In the genomic region with DNA sequence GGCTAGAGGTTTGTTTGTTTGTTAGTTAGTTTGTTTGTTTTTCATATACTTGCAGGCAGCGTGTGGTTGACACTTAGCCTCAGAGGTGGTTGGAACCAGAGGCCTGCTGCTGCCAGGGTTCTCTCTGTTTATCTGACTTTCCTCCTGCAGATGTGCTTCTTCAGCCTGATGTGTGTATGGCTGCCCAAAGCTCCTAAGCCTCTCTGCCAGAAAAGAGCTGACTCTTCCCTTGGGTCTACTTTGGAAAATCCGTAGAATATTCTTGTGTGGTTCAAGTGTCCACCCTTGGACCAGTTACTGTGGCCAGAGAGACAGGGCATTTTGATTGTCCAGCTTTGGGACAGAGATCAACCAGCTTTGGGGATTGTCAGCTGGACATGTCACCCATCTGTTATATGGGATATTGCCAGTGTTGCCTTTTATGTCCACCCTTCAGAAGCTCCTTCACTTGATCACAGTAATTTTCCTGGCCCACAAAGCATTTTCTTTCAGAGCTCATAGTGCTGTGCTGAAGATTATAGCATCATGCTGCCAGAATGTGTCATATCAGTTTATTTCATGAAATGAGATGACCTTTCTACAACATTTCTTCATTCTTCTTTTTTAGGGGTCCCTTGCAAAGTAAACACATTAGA, we compare ENCODE assay signal across 18 cellular contexts.
DNase-seq lines count a peak whose midpoint lies in the region; ATAC-seq and TF ChIP-seq lines count a peak whose summit lies in the region.
"Had no signal": no experiment of that assay in that cellular context is flagged by ENCODE, and none has a peak within 500 bp of the region (broad histone marks: within the 10 kb centered on the region; RNA-seq: fewer than 3 reads in every experiment).

No MANE protein-coding gene starts in this region.

- H3K27me3 ChIP-seq in lower lobe of right lung (ENCODE audit: low read depth) (no peaks in the 10 kb centered on the region), sigmoid colon (no peaks in the 10 kb centered on the region)

- no peaks in the 10 kb centered on the region for H3K9me3 ChIP-seq in lower lobe of right lung
- H3K9me3 ChIP-seq in sigmoid colon: no peaks in the 10 kb centered on the region
- H3K9me3 ChIP-seq: mucosa of descending colon had no signal

- TF ChIP-seq CTCF in coronary artery (IDR thresholded peaks at IDR 0.05) (no peak), lower lobe of right lung (IDR thresholded peaks at IDR 0.05) (no peak), sigmoid colon (IDR thresholded peaks at IDR 0.05) (no peak)

- peak in 1 of 2 donors; percentile 6 for ATAC-seq in lower lobe of right lung
- ATAC-seq: activated naive CD4-positive, alpha-beta T cell treated with anti-CD3 and anti-CD28 coated beads, Interleukin-2, amount 50 U/mL, for 72 hours; mucosa of descending colon had no signal

- H3K36me3 ChIP-seq in lower lobe of right lung: no peaks in the 10 kb centered on the region
- no peaks in the 10 kb centered on the region for H3K36me3 ChIP-seq in sigmoid colon

- no peak for TF ChIP-seq POLR2A in sigmoid colon (IDR thresholded peaks at IDR 0.05)

- WGBS in sigmoid colon, 2 donors: 57 to 88% methylated on average over 2 of the region's 2 CpGs

- H3K4me3 ChIP-seq in coronary artery (peak overlapping the region; percentile 18), lower lobe of right lung (no peak overlapping the region), sigmoid colon (no peak overlapping the region)
- H3K4me3 ChIP-seq: mucosa of descending colon had no signal

- H3K27ac ChIP-seq in coronary artery (peak overlapping the region; percentile 67 to 90), lower lobe of right lung (peak overlapping the region; percentile 54), sigmoid colon (peak overlapping the region; percentile 32 to 84 (median 70))

- in situ Hi-C loops in G401 (cut with HindIII; ENCODE audit: low sequenced_read_pairs): no loop called here

- H3K4me1 ChIP-seq in lower lobe of right lung (peaks cover 7% of the 10 kb centered on the region), sigmoid colon (peaks cover 0 to 24% (median 17%) of the 10 kb centered on the region in 4 donors)

- TF ChIP-seq EP300 in sigmoid colon (IDR thresholded peaks at IDR 0.05): no peak

- intact Hi-C loops in lower lobe of right lung (cut with DNase I): no loop called here
- intact Hi-C loops in sigmoid colon (cut with DNase I): no loop called here

- DNase-seq in G401 (ENCODE audit: low spot score) (peak; percentile 84), coronary artery (ENCODE audit: low spot score) (no peak), lower lobe of right lung (no peak), sigmoid colon (no peak), Ammon's horn (ENCODE audit: low spot score) (no peak), NCI-H1436 (lab: John Stamatoyannopoulos, UW) (no peak), NCI-H226 (no peak)
- no peak for DNase-seq in activated naive CD4-positive, alpha-beta T cell treated with Interleukin-2 at 50 U/mL for 16 hours
- DNase-seq: activated CD4-positive, alpha-beta T cell treated with anti-CD3 and anti-CD28 coated beads, Interleukin-2, amount 50 U/mL, for 1 hour; activated T-cell treated with anti-CD3 and anti-CD28 coated beads for 4 hours; DND-41; KG1; NCI-H1048; NCI-H2171; SIG-M5; stimulated activated CD4-positive, alpha-beta T cell treated with anti-CD3 and anti-CD28 coated beads, Interleukin-15, amount 100 ng/mL, for 24 hours had no signal
